Comparison of ENCODE assay signal across 9 cellular contexts in the genomic region with DNA sequence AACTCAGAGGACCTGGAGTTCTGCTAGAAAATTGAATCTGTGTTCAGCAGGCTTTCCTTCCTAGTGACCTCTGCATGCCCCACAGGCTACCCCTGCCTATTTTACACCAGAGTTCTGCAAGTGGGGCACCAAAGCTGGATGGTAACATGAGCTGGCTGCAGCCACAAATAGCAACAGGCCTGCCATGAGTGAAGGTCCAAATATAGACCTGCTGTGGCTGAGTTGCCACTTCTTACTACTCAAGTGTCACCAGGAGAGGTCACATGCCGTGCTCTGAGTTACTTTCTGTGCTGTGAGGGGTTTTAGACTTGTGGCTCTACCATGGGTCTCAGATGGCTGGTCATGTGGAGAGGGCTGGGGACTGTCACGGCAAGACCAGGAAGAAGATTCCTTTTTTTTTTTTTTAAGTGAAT. TPM values are rescaled to one million over a fixed set of nuclear protein-coding genes. Genes with fewer than 3 reads are reported as not detected.
DNase-seq lines count a peak whose midpoint lies in the region; ATAC-seq and TF ChIP-seq lines count a peak whose summit lies in the region.
"Had no signal": no experiment of that assay in that cellular context is flagged by ENCODE, and none has a peak within 500 bp of the region (broad histone marks: within the 10 kb centered on the region; RNA-seq: fewer than 3 reads in every experiment).

A gene with protein sequence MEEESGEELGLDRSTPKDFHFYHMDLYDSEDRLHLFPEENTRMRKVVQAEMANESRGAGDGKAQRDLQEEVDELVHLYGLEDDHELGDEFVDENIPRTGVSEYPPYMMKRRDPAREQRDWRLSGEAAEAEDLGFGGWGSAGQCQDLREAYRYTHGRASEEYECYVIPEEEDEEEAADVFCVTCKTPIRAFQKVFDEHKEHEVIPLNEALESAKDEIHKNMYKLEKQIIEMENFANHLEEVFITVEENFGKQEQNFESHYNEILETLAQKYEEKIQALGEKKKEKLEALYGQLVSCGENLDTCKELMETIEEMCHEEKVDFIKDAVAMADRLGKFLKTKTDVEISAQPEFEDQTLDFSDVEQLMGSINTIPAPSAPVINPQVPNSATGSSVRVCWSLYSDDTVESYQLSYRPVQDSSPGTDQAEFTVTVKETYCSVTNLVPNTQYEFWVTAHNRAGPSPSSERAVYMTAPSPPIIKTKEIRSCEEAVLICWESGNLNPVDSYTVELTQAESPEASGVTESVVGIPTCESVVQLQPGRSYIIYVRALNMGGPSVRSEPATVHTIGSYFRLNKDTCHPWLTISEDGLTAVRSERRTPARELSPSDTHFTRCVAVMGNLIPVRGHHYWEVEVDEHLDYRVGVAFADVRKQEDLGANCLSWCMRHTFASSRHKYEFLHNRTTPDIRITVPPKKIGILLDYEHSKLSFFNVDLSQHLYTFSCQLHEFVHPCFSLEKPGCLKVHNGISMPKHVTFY (minus strand): TSS at position 76 of the 413 bp plus-strand sequence. CDS start 18,679 bp downstream, outside the sequence.

- no peaks in the 10 kb centered on the region for H3K9me3 ChIP-seq in effector memory CD4-positive, alpha-beta T cell (ENCODE audit: control insufficient read depth, low read length)

- POLR2A ChIA-PET in T-cell (lab: Charles Lee), result interaction anchor here in 1 of 2 donors (0.6 kb wide), 1 partner anchor 264 kb away, joined by 3 read pairs; no protein-coding TSS in a partner anchor

- no peaks in the 10 kb centered on the region for H3K9me3 Mint-ChIP-seq in chondrocyte (ENCODE audit: low read depth)
- no peaks in the 10 kb centered on the region for H3K9me3 Mint-ChIP-seq in T-cell

- H3K36me3 ChIP-seq in GM06990 (ENCODE audit: control insufficient read depth, insufficient read depth, low read length), result no peaks in the 10 kb centered on the region
- H3K36me3 ChIP-seq in effector memory CD4-positive, alpha-beta T cell (ENCODE audit: control insufficient read depth, insufficient read depth, low read length), result no peaks in the 10 kb centered on the region

- no peaks in the 10 kb centered on the region for H3K27me3 Mint-ChIP-seq in chondrocyte (ENCODE audit: low read depth)
- H3K27me3 Mint-ChIP-seq in T-cell, result peaks cover 11 to 18% of the 10 kb centered on the region in 2 donors

- H3K36me3 Mint-ChIP-seq in chondrocyte (ENCODE audit: low read depth) (peaks cover 2% of the 10 kb centered on the region), T-cell (no peaks in the 10 kb centered on the region)

- no peak within 1 kb of the TSS for H3K27ac ChIP-seq in effector memory CD4-positive, alpha-beta T cell (ENCODE audit: insufficient read depth, low read length, poor library complexity, severe bottlenecking)

- peak within 1 kb of the TSS; percentile 36 for H3K4me3 ChIP-seq in GM06990 (replicated peaks; ENCODE audit: low read depth, low read length)
- no peak within 1 kb of the TSS for H3K4me3 ChIP-seq in effector memory CD4-positive, alpha-beta T cell (ENCODE audit: insufficient read depth, low read depth, low read length, poor library complexity, severe bottlenecking)

- H3K27ac Mint-ChIP-seq in chondrocyte (ENCODE audit: unreplicated experiment), result peak within 1 kb of the TSS; percentile 89
- H3K27ac Mint-ChIP-seq in T-cell, result no peak within 1 kb of the TSS

- peaks cover 4% of the 10 kb centered on the region for H3K4me1 ChIP-seq in effector memory CD4-positive, alpha-beta T cell (ENCODE audit: control insufficient read depth, insufficient read depth, low read length, poor library complexity, severe bottlenecking)

- ATAC-seq in HG03439 (IDR thresholded peaks at IDR 0.05; ENCODE audit: unreplicated experiment), result peak; percentile 34
- ATAC-seq in T-cell (replicated peaks in 1 of 4), result no peak

- H3K4me3 Mint-ChIP-seq in chondrocyte (ENCODE audit: unreplicated experiment), result peak within 1 kb of the TSS; percentile 28
- no peak within 1 kb of the TSS for H3K4me3 Mint-ChIP-seq in T-cell

- H3K27me3 ChIP-seq in GM06990 (replicated peaks; ENCODE audit: control insufficient read depth, insufficient read depth, low read length), result no peaks in the 10 kb centered on the region
- no peaks in the 10 kb centered on the region for H3K27me3 ChIP-seq in effector memory CD4-positive, alpha-beta T cell (replicated peaks; ENCODE audit: control insufficient read depth, insufficient read depth, low read length, poor library complexity, severe bottlenecking)

- TF ChIP-seq CTCF in GM06990 (IDR thresholded peaks at IDR 0.05; ENCODE audit: insufficient read depth, low read length, poor library complexity, severe bottlenecking), result peak; percentile 2
- TF ChIP-seq CTCF in GM20000 (IDR thresholded peaks at IDR 0.05; ENCODE audit: extremely low read depth, missing control alignments), result no peak
- no peak for TF ChIP-seq CTCF in chondrocyte (IDR thresholded peaks at IDR 0.05)

- DNase-seq in GM06990 (ENCODE audit: extremely low read depth, insufficient read length) (peak; percentile 70), GM20000 (ENCODE audit: low spot score) (peak; percentile 57), chondrocyte (ENCODE audit: low spot score) (no peak), NCI-H69 (lab: John Stamatoyannopoulos, UW) (no peak), T-cell (no peak)
- DNase-seq in effector memory CD4-positive, alpha-beta T cell, result no peak
- DNase-seq in effector CD8-positive, alpha-beta T cell (lab: John Stamatoyannopoulos, UW), result no peak

- H3K4me1 Mint-ChIP-seq in chondrocyte (ENCODE audit: low read depth) (peaks cover 23% of the 10 kb centered on the region), T-cell (peaks cover 10 to 16% (median 13%) of the 10 kb centered on the region in 3 donors)

- CTCF ChIA-PET in T-cell (lab: Charles Lee), result no interaction called here

RNA-seq across cellular contexts. Expression of the gene that starts here (rescaled TPM):
- total RNA-seq in chondrocyte (not detected in 3 replicates), T-cell (not detected)
- total RNA-seq: G401 had no signal

Comparison
In these comparisons a context has a peak if more than half of its experiments do, and no peak if none do; other contexts are left out.
1. DNase-seq: peak in GM06990 (single experiment) and GM20000 (single experiment); none in chondrocyte (single experiment), effector memory CD4-positive, alpha-beta T cell (0 of 3), NCI-H69 (single experiment), effector CD8-positive, alpha-beta T cell (single experiment) and T-cell (0 of 34).